Comparison of ENCODE assay signal across 8 cellular contexts in genomic region chr16:3020604-3021448, GRCh38. TPM values are rescaled to one million over a fixed set of nuclear protein-coding genes. Genes with fewer than 3 reads are reported as not detected.
DNase-seq lines count a peak whose midpoint lies in the region; ATAC-seq and TF ChIP-seq lines count a peak whose summit lies in the region.

No MANE protein-coding gene starts in this region.

- peak; percentile 63 for TF ChIP-seq POLR2A in right lobe of liver (IDR thresholded peaks at IDR 0.05)

- intact Hi-C loops in right lobe of liver (cut with DNase I): no loop called here

- H3K36me3 ChIP-seq in KMS-11 (ENCODE audit: insufficient read depth) (no peaks in the 10 kb centered on the region), right lobe of liver (peaks cover 0 to 1% (median 0%) of the 10 kb centered on the region in 4 donors)

- H2AFZ ChIP-seq in KMS-11 (ENCODE audit: low read depth): peak overlapping the region; percentile 98

- TF ChIP-seq CTCF in C4-2B (conservative IDR thresholded peaks at IDR 0.05) (no peak), KMS-11 (conservative IDR thresholded peaks at IDR 0.05; ENCODE audit: low read depth, low read length) (no peak), right lobe of liver (IDR thresholded peaks at IDR 0.05) (no peak)

- H3K4me2 ChIP-seq in KMS-11: peak overlapping the region; percentile 99

- no peaks in the 10 kb centered on the region for H4K20me1 ChIP-seq in KMS-11 (ENCODE audit: insufficient read depth)

- peaks cover 44% of the 10 kb centered on the region for H3K4me1 ChIP-seq in KMS-11 (ENCODE audit: low read depth, poor library complexity, severe bottlenecking)
- peaks cover 0 to 28% (median 14%) of the 10 kb centered on the region in 4 donors for H3K4me1 ChIP-seq in right lobe of liver

- no peaks in the 10 kb centered on the region for H3K9me3 ChIP-seq in right lobe of liver

- peak; percentile 29 to 50 (median 36) for ATAC-seq in right lobe of liver
- ATAC-seq in HG03571 (IDR thresholded peaks at IDR 0.05; ENCODE audit: unreplicated experiment): no peak

- DNase-seq in activated CD4-positive, alpha-beta T cell treated with anti-CD3 and anti-CD28 coated beads, Interleukin-2, amount 50 U/mL, for 1 hour: peak; percentile 72
- DNase-seq in dermis microvascular lymphatic vessel endothelial cell (ENCODE audit: low read depth in 2 of 2) (peak; percentile 40 to 92), right lobe of liver (peak in 2 of 3 donors; percentile 74 to 91), DMS79 treated with DMSO at 0.1 percent for 48 hours (lab: John Stamatoyannopoulos, UW) (no peak)
- peak; percentile 35 for DNase-seq in stimulated activated CD8-positive, alpha-beta memory T cell treated with anti-CD3 and anti-CD28 coated beads, Interleukin-15, amount 100 ng/mL, for 1 hour (ENCODE audit: low read depth)

- under 1% methylated on average over 32 of the region's 57 CpGs for WGBS in right lobe of liver (ENCODE audit: insufficient coverage, low coverage, low lambda C conversion rate, missing lambda C conversion rate)

- peaks cover 7% of the 10 kb centered on the region for H3K27me3 ChIP-seq in KMS-11 (ENCODE audit: insufficient read depth, low read depth)
- no peaks in the 10 kb centered on the region for H3K27me3 ChIP-seq in right lobe of liver

- H3K9ac ChIP-seq in KMS-11: peak overlapping the region; percentile 48; the same call in 1 of the 2 replicates

- H3K27ac ChIP-seq in C4-2B: peak overlapping the region; percentile 69
- H3K27ac ChIP-seq in KMS-11: no peak overlapping the region
- H3K27ac ChIP-seq in right lobe of liver: peak overlapping the region; percentile 84 to 95 (median 91)

- no peaks in the 10 kb centered on the region for H3K79me2 ChIP-seq in KMS-11 (ENCODE audit: insufficient read depth, low read depth)

- H3K4me3 ChIP-seq in KMS-11 (IDR thresholded peaks at IDR 0.05; ENCODE audit: insufficient read depth, low read depth, low read length) (no peak overlapping the region), right lobe of liver (peak overlapping the region; percentile 64 to 84 (median 74))

RNA-seq across cellular contexts. Expression of gene TNFRSF12A, which starts 0.7 kb away (rescaled TPM):
- total RNA-seq in dermis microvascular lymphatic vessel endothelial cell (39.8 and 50.3 TPM in 2 replicates), right lobe of liver (100 to 1,000 TPM in 3 of 6 experiments, 10 to 100 TPM in 1, 1 to 10 TPM in 2; 5.2 to 284 (median 69.4) TPM)

RNA-seq across cellular contexts. Expression of gene CLDN6, which starts 2.8 kb away (rescaled TPM):
- total RNA-seq in dermis microvascular lymphatic vessel endothelial cell (not detected in 2 replicates), right lobe of liver (1 to 10 TPM in 1 of 6 experiments, not detected in 5; 2.9 TPM)

RNA-seq across cellular contexts. Expression of gene HCFC1R1, which starts 2.9 kb away (rescaled TPM):
- total RNA-seq in dermis microvascular lymphatic vessel endothelial cell: 3.1 and 4.4 TPM in 2 replicates
- total RNA-seq in right lobe of liver: 10 to 100 TPM in 5 of 6 experiments, 1 to 10 TPM in 1; 9.7 to 14.6 (median 12.1) TPM

RNA-seq across cellular contexts. Expression of gene THOC6, which starts 3.0 kb away (rescaled TPM):
- 22.2 and 24.3 TPM in 2 replicates for total RNA-seq in dermis microvascular lymphatic vessel endothelial cell
- 10 to 100 TPM in 2 of 6 experiments, 1 to 10 TPM in 4; 7.7 to 15.7 (median 9.7) TPM for total RNA-seq in right lobe of liver

RNA-seq across cellular contexts. Expression of gene CLDN9, which starts 8.1 kb away (rescaled TPM):
- total RNA-seq in dermis microvascular lymphatic vessel endothelial cell: not detected in 2 replicates
- total RNA-seq in right lobe of liver: 1 to 10 TPM in 2 of 6 experiments, under 1 TPM in 4; 0.25 to 1.7 (median 0.92) TPM
